ENCODE assay signal across 1 cellular context in the genomic region with DNA sequence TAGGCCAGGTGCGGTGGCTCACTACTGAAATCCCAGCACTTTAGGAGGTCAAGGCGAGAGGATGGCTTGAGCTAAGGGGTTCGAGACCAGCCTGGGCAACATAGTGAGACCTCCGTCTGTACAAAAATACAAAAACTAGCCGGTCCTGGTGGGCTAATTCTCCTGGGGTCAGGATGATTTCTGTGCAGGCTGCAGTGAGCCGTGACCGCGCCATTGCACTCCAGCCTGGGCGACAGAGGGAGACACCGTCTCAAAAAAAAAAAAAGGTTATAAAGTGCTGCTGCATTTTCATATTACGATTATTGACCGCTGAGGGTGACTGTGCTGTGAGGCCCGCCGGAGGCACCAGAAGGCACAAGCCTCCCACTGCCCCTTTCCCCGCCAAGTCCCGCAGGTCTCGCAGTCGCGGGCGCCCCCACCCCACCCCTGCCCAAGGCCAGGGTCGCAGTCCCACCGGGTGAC.
TF ChIP-seq lines count a peak whose summit lies in the region.

No MANE protein-coding gene starts in this region.

TF ChIP-seq in HEK293, 187 proteins besides CTCF, POLR2A, EP300 and RAD21 (continued from another document):
- TF ChIP-seq, protein P1, sequence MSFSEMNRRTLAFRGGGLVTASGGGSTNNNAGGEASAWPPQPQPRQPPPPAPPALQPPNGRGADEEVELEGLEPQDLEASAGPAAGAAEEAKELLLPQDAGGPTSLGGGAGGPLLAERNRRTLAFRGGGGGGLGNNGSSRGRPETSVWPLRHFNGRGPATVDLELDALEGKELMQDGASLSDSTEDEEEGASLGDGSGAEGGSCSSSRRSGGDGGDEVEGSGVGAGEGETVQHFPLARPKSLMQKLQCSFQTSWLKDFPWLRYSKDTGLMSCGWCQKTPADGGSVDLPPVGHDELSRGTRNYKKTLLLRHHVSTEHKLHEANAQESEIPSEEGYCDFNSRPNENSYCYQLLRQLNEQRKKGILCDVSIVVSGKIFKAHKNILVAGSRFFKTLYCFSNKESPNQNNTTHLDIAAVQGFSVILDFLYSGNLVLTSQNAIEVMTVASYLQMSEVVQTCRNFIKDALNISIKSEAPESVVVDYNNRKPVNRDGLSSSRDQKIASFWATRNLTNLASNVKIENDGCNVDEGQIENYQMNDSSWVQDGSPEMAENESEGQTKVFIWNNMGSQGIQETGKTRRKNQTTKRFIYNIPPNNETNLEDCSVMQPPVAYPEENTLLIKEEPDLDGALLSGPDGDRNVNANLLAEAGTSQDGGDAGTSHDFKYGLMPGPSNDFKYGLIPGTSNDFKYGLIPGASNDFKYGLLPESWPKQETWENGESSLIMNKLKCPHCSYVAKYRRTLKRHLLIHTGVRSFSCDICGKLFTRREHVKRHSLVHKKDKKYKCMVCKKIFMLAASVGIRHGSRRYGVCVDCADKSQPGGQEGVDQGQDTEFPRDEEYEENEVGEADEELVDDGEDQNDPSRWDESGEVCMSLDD (tag by site-specific recombination; IDR thresholded peaks at IDR 0.05) = no peak
- no peak for TF ChIP-seq ZNF112 (tag by site-specific recombination; IDR thresholded peaks at IDR 0.05)
- no peak for TF ChIP-seq ZNF473 (tag by site-specific recombination; IDR thresholded peaks at IDR 0.05)
- 0 out of 2 replicates have a peak, but pooled peaks have one; percentile 37 for TF ChIP-seq BCL11B (tag by site-specific recombination; IDR thresholded peaks at IDR 0.05; ENCODE audit: low read depth)
- no peak for TF ChIP-seq ZNF132 (tag by site-specific recombination; IDR thresholded peaks at IDR 0.05; ENCODE audit: borderline replicate concordance)
- TF ChIP-seq ZFP69B (tag by site-specific recombination; IDR thresholded peaks at IDR 0.05) = no peak
- no peak for TF ChIP-seq YY1 (tag by site-specific recombination; IDR thresholded peaks at IDR 0.05)
- TF ChIP-seq REPIN1 (tag by site-specific recombination; IDR thresholded peaks at IDR 0.05; ENCODE audit: low read depth) = no peak
- TF ChIP-seq, protein P2, sequence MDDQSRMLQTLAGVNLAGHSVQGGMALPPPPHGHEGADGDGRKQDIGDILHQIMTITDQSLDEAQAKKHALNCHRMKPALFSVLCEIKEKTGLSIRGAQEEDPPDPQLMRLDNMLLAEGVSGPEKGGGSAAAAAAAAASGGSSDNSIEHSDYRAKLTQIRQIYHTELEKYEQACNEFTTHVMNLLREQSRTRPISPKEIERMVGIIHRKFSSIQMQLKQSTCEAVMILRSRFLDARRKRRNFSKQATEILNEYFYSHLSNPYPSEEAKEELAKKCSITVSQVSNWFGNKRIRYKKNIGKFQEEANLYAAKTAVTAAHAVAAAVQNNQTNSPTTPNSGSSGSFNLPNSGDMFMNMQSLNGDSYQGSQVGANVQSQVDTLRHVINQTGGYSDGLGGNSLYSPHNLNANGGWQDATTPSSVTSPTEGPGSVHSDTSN (CRISPR knock-in tag; IDR thresholded peaks at IDR 0.05) = no peak
- 0 out of 2 replicates have a peak, but pooled peaks have one; percentile 10 for TF ChIP-seq PRDM4 (tag by site-specific recombination; IDR thresholded peaks at IDR 0.05)
- TF ChIP-seq MEIS1 (CRISPR knock-in tag; IDR thresholded peaks at IDR 0.05; ENCODE audit: borderline replicate concordance) = no peak
- TF ChIP-seq, protein P3, sequence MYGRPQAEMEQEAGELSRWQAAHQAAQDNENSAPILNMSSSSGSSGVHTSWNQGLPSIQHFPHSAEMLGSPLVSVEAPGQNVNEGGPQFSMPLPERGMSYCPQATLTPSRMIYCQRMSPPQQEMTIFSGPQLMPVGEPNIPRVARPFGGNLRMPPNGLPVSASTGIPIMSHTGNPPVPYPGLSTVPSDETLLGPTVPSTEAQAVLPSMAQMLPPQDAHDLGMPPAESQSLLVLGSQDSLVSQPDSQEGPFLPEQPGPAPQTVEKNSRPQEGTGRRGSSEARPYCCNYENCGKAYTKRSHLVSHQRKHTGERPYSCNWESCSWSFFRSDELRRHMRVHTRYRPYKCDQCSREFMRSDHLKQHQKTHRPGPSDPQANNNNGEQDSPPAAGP (tag by site-specific recombination; IDR thresholded peaks at IDR 0.05) = no peak; the same call in 1 of the 2 replicates
- no peak for TF ChIP-seq ZNF184 (tag by site-specific recombination; IDR thresholded peaks at IDR 0.05)
- 0 out of 2 replicates have a peak, but pooled peaks have one; percentile 40 for TF ChIP-seq ZNF133 (tag by site-specific recombination; IDR thresholded peaks at IDR 0.05)
TF ChIP-seq in HEK293: peak in this region for 9.
